In the genomic region with DNA sequence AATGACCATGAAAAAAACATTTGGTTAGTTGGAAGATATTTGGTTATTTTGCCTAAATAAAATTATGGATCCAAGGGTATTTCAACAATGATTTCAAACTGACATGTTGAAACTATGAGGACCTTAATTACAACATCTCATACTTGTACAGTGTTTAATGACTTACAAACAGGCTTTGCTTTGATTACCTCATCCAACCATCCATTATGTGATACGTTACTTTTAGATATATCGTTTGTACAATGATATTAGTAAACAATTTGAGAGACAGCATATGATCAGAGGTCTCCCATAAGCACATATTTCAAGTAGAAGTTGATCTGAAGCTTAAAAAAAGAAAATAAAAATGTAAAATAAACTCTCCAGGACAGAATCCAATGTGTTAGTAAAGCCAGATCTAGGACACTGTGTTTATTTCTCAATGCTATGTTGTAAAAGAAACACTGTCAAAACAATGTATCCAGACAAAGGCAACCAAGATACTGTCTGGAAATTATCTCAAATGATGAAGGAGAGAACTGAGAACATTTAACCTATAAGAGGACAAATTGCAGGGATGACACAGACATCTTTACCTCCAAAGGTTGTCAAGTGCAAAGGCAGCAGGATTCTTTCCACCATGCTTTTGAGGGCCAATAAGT, we compare ENCODE assay signal across 19 cellular contexts.
DNase-seq lines count a peak whose midpoint lies in the region; ATAC-seq, FAIRE-seq and TF ChIP-seq lines count a peak whose summit lies in the region.
"Had no signal": no experiment of that assay in that cellular context is flagged by ENCODE, and none has a peak within 500 bp of the region (broad histone marks: within the 10 kb centered on the region; RNA-seq: fewer than 3 reads in every experiment).

No MANE protein-coding gene starts in this region.

- no peaks in the 10 kb centered on the region for H4K20me1 ChIP-seq in OCI-LY7 (ENCODE audit: insufficient read depth, low read length)

- peaks cover 4% of the 10 kb centered on the region; the same call in 1 of the 2 replicates for H3K9me3 ChIP-seq in OCI-LY7 (ENCODE audit: low read length)
- no peaks in the 10 kb centered on the region for H3K9me3 ChIP-seq in esophagus muscularis mucosa
- H3K9me3 ChIP-seq in pancreas: no peaks in the 10 kb centered on the region

- ATAC-seq in pancreas (no peak), GM19035 (IDR thresholded peaks at IDR 0.05; ENCODE audit: unreplicated experiment) (no peak), GM19455 (IDR thresholded peaks at IDR 0.05; ENCODE audit: unreplicated experiment) (no peak), HG03457 (IDR thresholded peaks at IDR 0.05; ENCODE audit: unreplicated experiment) (no peak)
- ATAC-seq: SK-N-SH treated with all-trans-retinoic acid at 6 μM for 48 hours had no signal

- no peak overlapping the region for H3K4me2 ChIP-seq in OCI-LY7 (ENCODE audit: low read length)

- BruUV-seq in OCI-LY7 (replicated peaks; lab: Mats Ljungman, UMichigan): no TSS peak

- intact Hi-C loops in OCI-LY7 (cut with micrococcal nuclease; ENCODE audit: unreplicated experiment) (no loop called here), esophagus muscularis mucosa (cut with DNase I) (no loop called here), pancreas (cut with DNase I) (no loop called here)

- H3K79me2 ChIP-seq in OCI-LY7 (ENCODE audit: insufficient read depth, low read depth, low read length): no peaks in the 10 kb centered on the region

- DNase-seq in OCI-LY7 (ENCODE audit: low spot score) (no peak), esophagus muscularis mucosa (ENCODE audit: extremely low spot score) (no peak), pancreas (no peak), GM20000 (ENCODE audit: low spot score) (no peak)
- DNase-seq: CD4-positive, CD25-positive, alpha-beta regulatory T cell; EL; GF-D8; H7; KG1; NCI-H1092; NCI-H1436 treated with DMSO at 0.1 percent for 48 hours; NCI-H1930; NCI-H69; SIG-M5 had no signal

- CTCF ChIA-PET in OCI-LY7 (lab: Charles Lee; ENCODE audit: unreplicated experiment): no interaction called here

- H3K27ac ChIP-seq in OCI-LY7 (ENCODE audit: low read depth, low read length, poor library complexity, severe bottlenecking): no peak overlapping the region
- H3K27ac ChIP-seq in esophagus muscularis mucosa (replicated peaks in 1 of 4): peak overlapping the region in 3 of 4 donors; percentile 4 to 38 (median 38)
- H3K27ac ChIP-seq in pancreas: no peak overlapping the region
- H3K27ac ChIP-seq: HL-60 had no signal

- H3K27me3 ChIP-seq in esophagus muscularis mucosa (no peaks in the 10 kb centered on the region), pancreas (no peaks in the 10 kb centered on the region)

- H2AFZ ChIP-seq in OCI-LY7 (ENCODE audit: low read length): peak overlapping the region; percentile 61; the same call in 1 of the 2 replicates

- peak; percentile 69 for FAIRE-seq in pancreas (lab: Jason Lieb, UNC)

- no peak for TF ChIP-seq EP300 in esophagus muscularis mucosa (IDR thresholded peaks at IDR 0.05)

- POLR2A ChIA-PET in OCI-LY7 (lab: Charles Lee): no interaction called here

- no peaks in the 10 kb centered on the region for H3K9me2 ChIP-seq in OCI-LY7 (ENCODE audit: insufficient read depth, low read length)

- H3K4me1 ChIP-seq in OCI-LY7 (ENCODE audit: insufficient read depth, low read length, poor library complexity, severe bottlenecking): peaks cover 65% of the 10 kb centered on the region
- peaks cover 3 to 33% (median 28%) of the 10 kb centered on the region in 4 donors for H3K4me1 ChIP-seq in esophagus muscularis mucosa
- no peaks in the 10 kb centered on the region for H3K4me1 ChIP-seq in pancreas

- WGBS in esophagus muscularis mucosa: 44% methylated on average over 2 of the region's 2 CpGs
- 54 to 57% methylated on average over 2 of the region's 2 CpGs for WGBS in pancreas, 2 donors

- H3K36me3 ChIP-seq in OCI-LY7 (ENCODE audit: insufficient read depth, low read length) (no peaks in the 10 kb centered on the region), esophagus muscularis mucosa (no peaks in the 10 kb centered on the region), pancreas (no peaks in the 10 kb centered on the region)

- TF ChIP-seq CTCF in OCI-LY7 (conservative IDR thresholded peaks at IDR 0.05; ENCODE audit: low read length) (no peak), esophagus muscularis mucosa (IDR thresholded peaks at IDR 0.05) (no peak), pancreas (IDR thresholded peaks at IDR 0.05) (no peak), GM20000 (IDR thresholded peaks at IDR 0.05; ENCODE audit: extremely low read depth, missing control alignments) (no peak)

- no peak for TF ChIP-seq POLR2A in esophagus muscularis mucosa (IDR thresholded peaks at IDR 0.05; ENCODE audit: low read depth)

- H3K4me3 ChIP-seq in OCI-LY7 (ENCODE audit: low read depth, low read length, poor library complexity, severe bottlenecking) (no peak overlapping the region), esophagus muscularis mucosa (no peak overlapping the region), pancreas (no peak overlapping the region)

Comparison
In these comparisons a context has a peak if more than half of its experiments do, and no peak if none do; other contexts are left out.
1. H3K27ac ChIP-seq: peak in esophagus muscularis mucosa (3 of 4); none in OCI-LY7 (single experiment) and pancreas (0 of 4).